Comparison of ENCODE assay signal across 10 cellular contexts in genomic region chr3:10023587-10024310, GRCh38. TPM values are rescaled to one million over a fixed set of nuclear protein-coding genes. Genes with fewer than 3 reads are reported as not detected.
DNase-seq lines count a peak whose midpoint lies in the region; ATAC-seq and TF ChIP-seq lines count a peak whose summit lies in the region.
"Had no signal": no experiment of that assay in that cellular context is flagged by ENCODE, and none has a peak within 500 bp of the region (broad histone marks: within the 10 kb centered on the region; RNA-seq: fewer than 3 reads in every experiment).

No MANE protein-coding gene starts in this region.

- peaks cover 33% of the 10 kb centered on the region for H3K4me1 Mint-ChIP-seq in activated naive CD8-positive, alpha-beta T cell treated with anti-CD3 and anti-CD28 coated beads, Interleukin-2, amount 50 U/mL, for 24 hours
- peaks cover 36 to 49% of the 10 kb centered on the region in 2 donors for H3K4me1 Mint-ChIP-seq in immature natural killer cell

- H3K36me3 Mint-ChIP-seq in activated naive CD8-positive, alpha-beta T cell treated with anti-CD3 and anti-CD28 coated beads, Interleukin-2, amount 50 U/mL, for 24 hours (ENCODE audit: low read depth): peaks cover 32% of the 10 kb centered on the region
- peaks cover 4 to 27% (median 7%) of the 10 kb centered on the region in 3 donors for H3K36me3 Mint-ChIP-seq in immature natural killer cell

- no peaks in the 10 kb centered on the region for H3K9me3 Mint-ChIP-seq in activated naive CD8-positive, alpha-beta T cell treated with anti-CD3 and anti-CD28 coated beads, Interleukin-2, amount 50 U/mL, for 24 hours
- no peaks in the 10 kb centered on the region for H3K9me3 Mint-ChIP-seq in immature natural killer cell
- H3K9me3 Mint-ChIP-seq: activated CD8-positive, alpha-beta T cell treated with anti-CD3 and anti-CD28 coated beads for 36 hours had no signal

- peak; percentile 23 for DNase-seq in AG09319 (ENCODE audit: extremely low read depth, low read depth)
- peak; percentile 97 for DNase-seq in HCEC 1CT
- DNase-seq in activated naive CD8-positive, alpha-beta T cell treated with anti-CD3 and anti-CD28 coated beads, Interleukin-2, amount 50 U/mL, for 24 hours: no peak
- DNase-seq in immature natural killer cell: no peak
- no peak for DNase-seq in D341Med (ENCODE audit: low spot score)
- no peak for DNase-seq in 8988T
- DNase-seq in DMS53 treated with DMSO at 0.1 percent for 48 hours (lab: John Stamatoyannopoulos, UW; ENCODE audit: unreplicated experiment): no peak
- DNase-seq: activated CD8-positive, alpha-beta T cell treated with anti-CD3 and anti-CD28 coated beads for 36 hours; posterior cingulate gyrus had no signal

- H3K4me3 Mint-ChIP-seq in activated naive CD8-positive, alpha-beta T cell treated with anti-CD3 and anti-CD28 coated beads, Interleukin-2, amount 50 U/mL, for 24 hours: peak overlapping the region; percentile 38
- H3K4me3 Mint-ChIP-seq in immature natural killer cell: peak overlapping the region in 4 of 5 donors; percentile 20 to 36 (median 26)

- TF ChIP-seq CTCF in AG09319 (IDR thresholded peaks at IDR 0.05; ENCODE audit: low read depth, low read length): no peak

- ATAC-seq in activated naive CD8-positive, alpha-beta T cell treated with anti-CD3 and anti-CD28 coated beads, Interleukin-2, amount 50 U/mL, for 24 hours: no peak
- no peak for ATAC-seq in HG02938 (IDR thresholded peaks at IDR 0.05; ENCODE audit: unreplicated experiment)
- ATAC-seq: activated CD8-positive, alpha-beta T cell treated with anti-CD3 and anti-CD28 coated beads for 36 hours had no signal

- no peaks in the 10 kb centered on the region for H3K27me3 Mint-ChIP-seq in activated naive CD8-positive, alpha-beta T cell treated with anti-CD3 and anti-CD28 coated beads, Interleukin-2, amount 50 U/mL, for 24 hours
- peaks cover 0 to 7% (median 6%) of the 10 kb centered on the region in 3 donors for H3K27me3 Mint-ChIP-seq in immature natural killer cell (ENCODE audit: low read depth in 3 of 3)
- H3K27me3 Mint-ChIP-seq: activated CD8-positive, alpha-beta T cell treated with anti-CD3 and anti-CD28 coated beads for 36 hours had no signal

- no peak overlapping the region for H3K27ac Mint-ChIP-seq in activated naive CD8-positive, alpha-beta T cell treated with anti-CD3 and anti-CD28 coated beads, Interleukin-2, amount 50 U/mL, for 24 hours
- peak overlapping the region in 4 of 6 donors; percentile 3 to 56 (median 40) for H3K27ac Mint-ChIP-seq in immature natural killer cell
- H3K27ac Mint-ChIP-seq: activated CD8-positive, alpha-beta T cell treated with anti-CD3 and anti-CD28 coated beads for 36 hours had no signal

RNA-seq across cellular contexts. Expression of gene FANCD2, which starts 2.5 kb away (rescaled TPM):
- 1 to 10 TPM; 2.4 to 4.0 (median 2.8) TPM for polyA plus RNA-seq in immature natural killer cell

RNA-seq across cellular contexts. Expression of gene EMC3, which starts 37.1 kb away (rescaled TPM):
- polyA plus RNA-seq in immature natural killer cell: 100 to 1,000 TPM in 1 of 3 donors, 10 to 100 TPM in 2; 85.7 to 107 (median 89.0) TPM

Comparison
In these comparisons a context has a peak if more than half of its experiments do, and no peak if none do; other contexts are left out.
1. DNase-seq: peak in AG09319 (single experiment) and HCEC 1CT (single experiment); none in activated naive CD8-positive, alpha-beta T cell treated with anti-CD3 and anti-CD28 coated beads, Interleukin-2, amount 50 U/mL, for 24 hours (single experiment), immature natural killer cell (0 of 3), D341Med (single experiment), 8988T (single experiment) and DMS53 treated with DMSO at 0.1 percent for 48 hours (single experiment).